In genomic region chr7:44080686-44081265, GRCh38 we compare ENCODE assay signal across 9 cellular contexts. TPM values are rescaled to one million over a fixed set of nuclear protein-coding genes. Genes with fewer than 3 reads are reported as not detected.
DNase-seq lines count a peak whose midpoint lies in the region; ATAC-seq and TF ChIP-seq lines count a peak whose summit lies in the region.
"Had no signal": no experiment of that assay in that cellular context is flagged by ENCODE, and none has a peak within 500 bp of the region (broad histone marks: within the 10 kb centered on the region; RNA-seq: fewer than 3 reads in every experiment).

No MANE protein-coding gene starts in this region.

- peaks cover 12% of the 10 kb centered on the region; the same call in 1 of the 2 replicates for H3K36me3 ChIP-seq in PC-3 (ENCODE audit: low read depth, low read length)
- H3K36me3 ChIP-seq in esophagus squamous epithelium: peaks cover 33 to 51% (median 46%) of the 10 kb centered on the region in 3 donors
- H3K36me3 ChIP-seq in gastrocnemius medialis: peaks cover 0 to 40% of the 10 kb centered on the region in 2 donors

- peak overlapping the region; percentile 96 for H3K4me2 ChIP-seq in PC-3 (ENCODE audit: low read length)

- no peaks in the 10 kb centered on the region for H3F3A ChIP-seq in PC-3 (ENCODE audit: low read length, unreplicated experiment)

- H3K4me1 ChIP-seq in PC-3 (ENCODE audit: insufficient read depth, low read length) (peaks cover 6% of the 10 kb centered on the region; the same call in 1 of the 2 replicates), esophagus squamous epithelium (peaks cover 6 to 77% (median 23%) of the 10 kb centered on the region in 3 donors), gastrocnemius medialis (peaks cover 37 to 44% of the 10 kb centered on the region in 2 donors)

- intact Hi-C loops in PC-3 (cut with micrococcal nuclease): no loop called here
- intact Hi-C loops in esophagus squamous epithelium (cut with DNase I): no loop called here
- intact Hi-C loops in gastrocnemius medialis (cut with DNase I; ENCODE audit: low total_unique reads): loop anchor here (5.0 kb wide), 1 partner anchor 242 kb away; no protein-coding TSS in a partner anchor

- peaks cover 17% of the 10 kb centered on the region for H3K79me2 ChIP-seq in PC-3 (ENCODE audit: low read length)

- H3K9me2 ChIP-seq in PC-3 (replicated peaks; ENCODE audit: low read length): no peaks in the 10 kb centered on the region

- H3K27me3 ChIP-seq in PC-3 (ENCODE audit: low read length) (no peaks in the 10 kb centered on the region), esophagus squamous epithelium (no peaks in the 10 kb centered on the region), gastrocnemius medialis (no peaks in the 10 kb centered on the region)

- TF ChIP-seq POLR2A in esophagus squamous epithelium (IDR thresholded peaks at IDR 0.05) (no peak), gastrocnemius medialis (IDR thresholded peaks at IDR 0.05) (no peak)

- H3K27ac ChIP-seq in PC-3 (ENCODE audit: low read length) (no peak overlapping the region), esophagus squamous epithelium (peak overlapping the region; percentile 61 to 92 (median 90)), gastrocnemius medialis (peak overlapping the region; percentile 90 to 96 (median 94))

- ATAC-seq in PC-3 (no peak), gastrocnemius medialis (no peak)

- POLR2A ChIA-PET in PC-3 (lab: Charles Lee; ENCODE audit: unreplicated experiment): no interaction called here

- no peak for DNase-seq in GM12865 (ENCODE audit: low read depth)
- no peak for DNase-seq in PC-3
- no peak for DNase-seq in esophagus squamous epithelium (lab: John Stamatoyannopoulos, UW)
- DNase-seq in gastrocnemius medialis: peak in 1 of 2 donors; percentile 29
- no peak for DNase-seq in NCI-H146 treated with DMSO at 0.1 percent for 48 hours (lab: John Stamatoyannopoulos, UW; ENCODE audit: unreplicated experiment)
- DNase-seq in hepatic stellate cell (ENCODE audit: low spot score): no peak
- DNase-seq in activated gamma-delta T cell treated with Interleukin-2 at 50 U/mL for 16 hours: no peak
- no peak for DNase-seq in stimulated activated CD4-positive, alpha-beta T cell treated with anti-CD3 and anti-CD28 coated beads, Interleukin-12 subunit alpha, Interleukin-12 subunit beta, amount 100 ng/mL, for 4 hours
- DNase-seq: NCI-H510A treated with DMSO at 0.1 percent for 48 hours had no signal

- 38 to 81% methylated on average over 2 to 7 of the region's 11 CpGs for WGBS in esophagus squamous epithelium, 2 donors

- H2AFZ ChIP-seq in PC-3 (ENCODE audit: low read length): no peak overlapping the region

- in situ Hi-C loops in gastrocnemius medialis (cut with MboI; ENCODE audit: low sequenced_read_pairs in 4 of 4): no loop called here

- no TSS peak for BruUV-seq in PC-3 (replicated peaks; lab: Mats Ljungman, UMichigan)

- H3K4me3 ChIP-seq in GM12865 (ENCODE audit: low read depth, low read length) (peak overlapping the region; percentile 56), PC-3 (ENCODE audit: low read length) (peak overlapping the region; percentile 91), esophagus squamous epithelium (peak overlapping the region in 1 of 4 donors; percentile 99), gastrocnemius medialis (peak overlapping the region in 2 of 4 donors; percentile 80 to 97)

- H4K20me1 ChIP-seq in PC-3 (ENCODE audit: low read length): no peaks in the 10 kb centered on the region

- CTCF ChIA-PET in PC-3 (lab: Charles Lee): interaction anchor here (0.6 to 1.0 kb wide), 3 partner anchors 61 to 136 kb away, joined by 3 to 5 read pairs (median 3); no protein-coding TSS in a partner anchor

- H3K9me3 ChIP-seq in PC-3 (ENCODE audit: low read length) (no peaks in the 10 kb centered on the region), esophagus squamous epithelium (no peaks in the 10 kb centered on the region), gastrocnemius medialis (no peaks in the 10 kb centered on the region)

- H3K9ac ChIP-seq in PC-3 (ENCODE audit: low read length): peak overlapping the region; percentile 89; the same call in 1 of the 2 replicates

- TF ChIP-seq CTCF in GM12865 (IDR thresholded peaks at IDR 0.05; ENCODE audit: insufficient read depth, low read depth, low read length, missing control alignments): no peak
- TF ChIP-seq CTCF in PC-3 (conservative IDR thresholded peaks at IDR 0.05; ENCODE audit: low read depth, low read length): no peak
- no peak for TF ChIP-seq CTCF in esophagus squamous epithelium (IDR thresholded peaks at IDR 0.05)
- TF ChIP-seq CTCF in gastrocnemius medialis (IDR thresholded peaks at IDR 0.05 in 4 of 5, conservative IDR thresholded peaks at IDR 0.05 in 1 of 5): no peak

RNA-seq across cellular contexts. Expression of gene POLM, which starts 1.6 kb away (rescaled TPM):
- total RNA-seq in PC-3 (2014; rRNA removed): 19.6 and 21.2 TPM in 2 replicates
- 10 to 100 TPM; 24.1 to 45.9 (median 24.8) TPM for total RNA-seq in esophagus squamous epithelium
- 10 to 100 TPM; 11.1 to 34.6 (median 17.3) TPM for total RNA-seq in gastrocnemius medialis

RNA-seq across cellular contexts. Expression of gene PGAM2, which starts 15.4 kb away (rescaled TPM):
- total RNA-seq in PC-3 (2014; rRNA removed) (0.35 and 0.95 TPM in 2 replicates), esophagus squamous epithelium (1 to 10 TPM in 2 of 4 donors, under 1 TPM in 1, not detected in 1; 0.57 to 1.6 (median 1.3) TPM), gastrocnemius medialis (100 to 1,000 TPM; 129 to 355 (median 306) TPM)

RNA-seq across cellular contexts. Expression of gene AEBP1, which starts 23.4 kb away (rescaled TPM):
- total RNA-seq in PC-3 (2014; rRNA removed) (not detected in 2 replicates), esophagus squamous epithelium (10 to 100 TPM in 2 of 4 donors, 1 to 10 TPM in 2; 4.6 to 83.9 (median 25.2) TPM), gastrocnemius medialis (10 to 100 TPM in 2 of 4 donors, 1 to 10 TPM in 2; 5.8 to 23.6 (median 15.9) TPM)

RNA-seq across cellular contexts. Expression of gene DBNL, which starts 36.3 kb away (rescaled TPM):
- total RNA-seq in PC-3 (2014; rRNA removed): 108 and 152 TPM in 2 replicates
- total RNA-seq in esophagus squamous epithelium: 100 to 1,000 TPM; 185 to 337 (median 225) TPM
- 10 to 100 TPM; 48.0 to 77.2 (median 56.0) TPM for total RNA-seq in gastrocnemius medialis

RNA-seq across cellular contexts. Expression of gene POLD2, which starts 42.6 kb away (rescaled TPM):
- total RNA-seq in PC-3 (2014; rRNA removed): 224 and 225 TPM in 2 replicates
- 100 to 1,000 TPM in 1 of 4 donors, 10 to 100 TPM in 3; 71.2 to 164 (median 89.5) TPM for total RNA-seq in esophagus squamous epithelium
- 10 to 100 TPM; 69.4 to 93.0 (median 77.7) TPM for total RNA-seq in gastrocnemius medialis

Comparison
In these comparisons a context has a peak if more than half of its experiments do, and no peak if none do; other contexts are left out.
1. RNA of gene PGAM2, which starts 15.4 kb away (total RNA-seq): 129 to 355 TPM in gastrocnemius medialis; 0.57 to 1.6 TPM in esophagus squamous epithelium and 0.35 to 0.95 TPM in PC-3; every median in the first group is over 10 times any median in the second.